Comparison of ENCODE assay signal across 8 cellular contexts in genomic region chrX:131747173-131747572, GRCh38.
DNase-seq lines count a peak whose midpoint lies in the region; ATAC-seq and TF ChIP-seq lines count a peak whose summit lies in the region.

No MANE protein-coding gene starts in this region.

- no peaks in the 10 kb centered on the region for H3K27me3 Mint-ChIP-seq in progenitor cell of endocrine pancreas

- WGBS in aorta, 2 donors: 45 to 93% methylated on average over 9 of the region's 9 CpGs

- H3K27ac ChIP-seq in OCI-LY3 (ENCODE audit: low read length) (peak overlapping the region; percentile 93), aorta (ENCODE audit: low read depth in 1 of 2, low read length in 2 of 2) (no peak overlapping the region)

- DNase-seq in COLO829 (ENCODE audit: low spot score) (peak; percentile 34), fibroblast of the aortic adventitia (ENCODE audit: low read depth) (peak; percentile 96), aorta (peak in 1 of 2 donors; percentile 82), progenitor cell of endocrine pancreas (ENCODE audit: low spot score, unreplicated experiment) (no peak)
- DNase-seq in stimulated activated CD4-positive, alpha-beta T cell treated with anti-CD3 and anti-CD28 coated beads, Interleukin-2, amount 100 ng/mL, for 48 hours: no peak
- DNase-seq in activated naive CD4-positive, alpha-beta T cell treated with anti-CD3 and anti-CD28 coated beads, Interleukin-2, amount 50 U/mL, for 16 hours: no peak

- H3K4me1 Mint-ChIP-seq in progenitor cell of endocrine pancreas (ENCODE audit: low read depth): no peaks in the 10 kb centered on the region

- no peak overlapping the region for H3K27ac Mint-ChIP-seq in progenitor cell of endocrine pancreas

- peaks cover 5% of the 10 kb centered on the region for H3K9me3 Mint-ChIP-seq in progenitor cell of endocrine pancreas (ENCODE audit: low read depth)

- no peaks in the 10 kb centered on the region for H3K27me3 ChIP-seq in OCI-LY3 (ENCODE audit: low read depth, low read length)
- H3K27me3 ChIP-seq in aorta (ENCODE audit: control insufficient read depth in 1 of 2, insufficient read depth in 2 of 2, low read length in 1 of 2): no peaks in the 10 kb centered on the region

- H2AFZ ChIP-seq in OCI-LY3 (ENCODE audit: low read depth, low read length): peak overlapping the region; percentile 98

- no peak overlapping the region for H3K4me3 Mint-ChIP-seq in progenitor cell of endocrine pancreas (ENCODE audit: low read depth)

- H3K36me3 ChIP-seq in OCI-LY3 (replicated peaks; ENCODE audit: low read depth, low read length) (no peaks in the 10 kb centered on the region), aorta (ENCODE audit: control insufficient read depth in 1 of 2, insufficient read depth in 2 of 2, low read length in 1 of 2) (no peaks in the 10 kb centered on the region)

- H3K4me1 ChIP-seq in OCI-LY3 (ENCODE audit: low read length) (peaks cover 9% of the 10 kb centered on the region; the same call in 1 of the 2 replicates), aorta (ENCODE audit: control insufficient read depth in 1 of 2, insufficient read depth in 2 of 2, low read length in 2 of 2) (no peaks in the 10 kb centered on the region)

- H3K4me2 ChIP-seq in OCI-LY3 (ENCODE audit: low read length): peak overlapping the region; percentile 99

- no peaks in the 10 kb centered on the region for H3K79me2 ChIP-seq in OCI-LY3 (ENCODE audit: low read length)

- ATAC-seq in GM21723 (IDR thresholded peaks at IDR 0.05; ENCODE audit: unreplicated experiment): peak; percentile 72
- peak; percentile 90 for ATAC-seq in aorta (ENCODE audit: low FRiP score)

- H4K20me1 ChIP-seq in OCI-LY3 (ENCODE audit: insufficient read depth, low read length): no peaks in the 10 kb centered on the region

- H3K9ac ChIP-seq in OCI-LY3 (ENCODE audit: low read length): peak overlapping the region; percentile 89

- H3K4me3 ChIP-seq in OCI-LY3 (ENCODE audit: low read length) (peak overlapping the region; percentile 92), fibroblast of the aortic adventitia (ENCODE audit: low read depth, low read length) (peak overlapping the region; percentile 72), aorta (ENCODE audit: low read length in 2 of 2) (peak overlapping the region in 1 of 2 donors; percentile 41)

- intact Hi-C loops in aorta (cut with DNase I): loop anchor here in 1 of 2 donors (5.0 kb wide), 1 partner anchor 45 kb away; no protein-coding TSS in a partner anchor

- no peaks in the 10 kb centered on the region for H3K9me3 ChIP-seq in OCI-LY3 (ENCODE audit: insufficient read depth, low read length)
- H3K9me3 ChIP-seq in aorta (ENCODE audit: control insufficient read depth, low read length): no peaks in the 10 kb centered on the region

- peaks cover 50% of the 10 kb centered on the region for H3K36me3 Mint-ChIP-seq in progenitor cell of endocrine pancreas (ENCODE audit: insufficient read depth)

- TF ChIP-seq CTCF in OCI-LY3 (IDR thresholded peaks at IDR 0.05; ENCODE audit: low read depth, low read length) (peak; percentile 69), fibroblast of the aortic adventitia (IDR thresholded peaks at IDR 0.05; ENCODE audit: insufficient read depth, low read length) (peak; percentile 54), progenitor cell of endocrine pancreas (IDR thresholded peaks at IDR 0.05; ENCODE audit: unreplicated experiment) (no peak)

Comparison
In these comparisons a context has a peak if more than half of its experiments do, and no peak if none do; other contexts are left out.
1. DNase-seq: peak in COLO829 (single experiment) and fibroblast of the aortic adventitia (single experiment); none in progenitor cell of endocrine pancreas (single experiment), stimulated activated CD4-positive, alpha-beta T cell treated with anti-CD3 and anti-CD28 coated beads, Interleukin-2, amount 100 ng/mL, for 48 hours (0 of 2) and activated naive CD4-positive, alpha-beta T cell treated with anti-CD3 and anti-CD28 coated beads, Interleukin-2, amount 50 U/mL, for 16 hours (single experiment).